In the genomic region with DNA sequence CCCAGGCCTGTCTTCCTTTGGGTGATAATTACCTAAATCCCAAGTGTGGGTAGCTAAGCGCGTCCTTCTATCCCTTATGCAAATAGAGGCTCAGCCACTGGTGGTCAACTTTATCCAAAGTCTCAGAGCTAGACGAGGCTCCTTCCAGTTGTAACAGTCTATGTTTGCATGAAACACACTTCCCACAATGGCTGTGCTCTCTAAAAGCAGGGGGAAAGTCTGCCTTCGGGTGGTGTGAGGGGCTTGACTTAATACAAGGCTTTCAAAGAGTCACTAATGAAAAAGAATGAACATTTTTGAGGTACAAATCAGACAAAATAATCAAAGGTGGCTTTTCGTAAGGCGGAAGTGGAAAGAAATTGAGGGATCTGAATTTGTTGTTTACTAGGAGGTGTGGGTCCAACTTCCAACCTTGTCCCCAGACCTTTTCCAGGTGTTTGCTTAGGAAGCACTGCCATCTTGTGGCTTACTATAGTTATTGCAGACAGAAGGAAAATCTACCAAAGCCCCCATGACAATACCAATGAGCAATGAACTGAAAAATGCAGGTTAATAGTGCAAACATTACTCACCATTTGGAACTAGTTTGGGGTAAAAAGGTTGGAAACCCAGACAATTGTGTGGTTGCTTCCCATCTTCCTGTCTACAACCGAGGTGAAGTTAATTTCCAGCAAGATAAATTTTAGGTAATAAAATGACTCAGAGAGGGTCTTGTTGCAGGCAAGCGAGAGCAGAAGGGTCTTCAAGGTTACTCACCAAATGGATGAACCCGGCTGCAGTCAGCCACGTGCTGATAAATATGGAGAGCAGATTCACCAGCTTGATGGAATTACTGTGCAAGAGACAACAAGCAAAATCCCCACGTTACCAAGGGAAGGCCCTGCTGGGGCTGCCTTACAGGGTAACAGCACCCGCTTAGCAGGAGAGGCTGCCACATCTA, we compare ENCODE assay signal across 8 cellular contexts.
A peak's percentile ranks its signal among the peaks of the same experiment; 100 is the strongest.
DNase-seq lines count a peak whose midpoint lies in the region; TF ChIP-seq lines count a peak whose summit lies in the region.

No MANE protein-coding gene starts in this region.

- H2BK5ac ChIP-seq in neuronal stem cell (ENCODE audit: low read length): no peak overlapping the region

- H3K4ac ChIP-seq in neuronal stem cell (ENCODE audit: low read length): no peak overlapping the region

- WGBS in neuronal stem cell (ENCODE audit: extremely low coverage in 2 of 2, insufficient read length in 2 of 2, insufficient replicate concordance in 1 of 2), 2 donors: no CpG with 5 or more reads among the region's 12 CpGs

- H4K8ac ChIP-seq in neuronal stem cell (ENCODE audit: low read depth, low read length): no peak overlapping the region

- no peak overlapping the region for H3K14ac ChIP-seq in neuronal stem cell (ENCODE audit: low read length)

- DNase-seq in AG08396 (ENCODE audit: low spot score) (peak; percentile 69), GM12865 (ENCODE audit: low read depth) (peak; percentile 34), HT-29 (ENCODE audit: low spot score) (peak; percentile 53), SK-N-DZ (ENCODE audit: low spot score) (peak; percentile 70), fibroblast of mammary gland (ENCODE audit: low read depth) (peak; percentile 89), neuronal stem cell (ENCODE audit: low spot score) (peak; percentile 69), NK-92 (lab: John Stamatoyannopoulos, UW; ENCODE audit: unreplicated experiment) (no peak)
- DNase-seq in activated T-cell treated with anti-CD3 and anti-CD28 coated beads, Interleukin-2, amount 50 U/mL, for 48 hours: no peak

- no peaks in the 10 kb centered on the region for H3K79me1 ChIP-seq in neuronal stem cell (ENCODE audit: low read depth, low read length)

- no peaks in the 10 kb centered on the region for H3K4me1 ChIP-seq in neuronal stem cell (ENCODE audit: control insufficient read depth in 2 of 2, insufficient read depth in 1 of 2, low read depth in 1 of 2, low read length in 2 of 2)

- H3K4me3 ChIP-seq in GM12865 (ENCODE audit: low read depth, low read length) (no peak overlapping the region), fibroblast of mammary gland (ENCODE audit: control insufficient read depth, low read depth, low read length) (no peak overlapping the region), neuronal stem cell (ENCODE audit: low read length in 2 of 2) (no peak overlapping the region)

- no peak overlapping the region for H4K91ac ChIP-seq in neuronal stem cell (ENCODE audit: low read depth, low read length, poor library complexity)

- no peak overlapping the region for H2BK120ac ChIP-seq in neuronal stem cell (ENCODE audit: low read depth, low read length)

- peak overlapping the region; percentile 23 for H2AK5ac ChIP-seq in neuronal stem cell (ENCODE audit: low read depth, low read length)

- no peaks in the 10 kb centered on the region for H3K27me3 ChIP-seq in neuronal stem cell (ENCODE audit: control insufficient read depth in 3 of 3, insufficient read depth in 3 of 3, low read depth in 1 of 3, low read length in 3 of 3)

- H3K9ac ChIP-seq in neuronal stem cell (ENCODE audit: low read depth, low read length, poor library complexity): no peak overlapping the region

- H3K36me3 ChIP-seq in neuronal stem cell (replicated peaks in 1 of 2; ENCODE audit: control insufficient read depth in 2 of 2, insufficient read depth in 2 of 2, low read length in 2 of 2): no peaks in the 10 kb centered on the region

- H2BK15ac ChIP-seq in neuronal stem cell (ENCODE audit: low read length): no peak overlapping the region

- no peak overlapping the region for H2AFZ ChIP-seq in neuronal stem cell (ENCODE audit: low read length)

- H2BK12ac ChIP-seq in neuronal stem cell (ENCODE audit: low read length): no peak overlapping the region

- no peaks in the 10 kb centered on the region for H3K9me3 ChIP-seq in neuronal stem cell (replicated peaks in 1 of 2; ENCODE audit: control insufficient read depth in 2 of 2, insufficient read depth in 1 of 2, low read depth in 1 of 2, low read length in 2 of 2)

- H3K23ac ChIP-seq in neuronal stem cell (ENCODE audit: low read depth, low read length, poor library complexity): no peak overlapping the region

- H3K27ac ChIP-seq in neuronal stem cell (replicated peaks; ENCODE audit: low read length): no peak overlapping the region

- TF ChIP-seq CTCF in GM12865 (IDR thresholded peaks at IDR 0.05; ENCODE audit: insufficient read depth, low read depth, low read length, missing control alignments) (peak; percentile 70), fibroblast of mammary gland (conservative IDR thresholded peaks at IDR 0.05; ENCODE audit: control insufficient read depth, insufficient read depth, low read depth, low read length) (peak; percentile 88)

- H3K18ac ChIP-seq in neuronal stem cell (ENCODE audit: low read length): no peak overlapping the region

- no peak overlapping the region for H3K4me2 ChIP-seq in neuronal stem cell (ENCODE audit: insufficient read depth, low read length, poor library complexity, severe bottlenecking)

Comparison
In these comparisons a context has a peak if more than half of its experiments do, and no peak if none do; other contexts are left out.
1. DNase-seq: peak in AG08396 (single experiment), GM12865 (single experiment), HT-29 (single experiment), SK-N-DZ (single experiment), fibroblast of mammary gland (single experiment) and neuronal stem cell (single experiment); none in NK-92 (single experiment) and activated T-cell treated with anti-CD3 and anti-CD28 coated beads, Interleukin-2, amount 50 U/mL, for 48 hours (0 of 2).